ENCODE assay signal across 1 cellular context in genomic region chr2:173963817-173964564, GRCh38.
TF ChIP-seq lines count a peak whose summit lies in the region.

No MANE protein-coding gene starts in this region.

TF ChIP-seq in A549, 52 proteins besides CTCF, POLR2A, EP300 and RAD21 (continued from another document):
- TF ChIP-seq ZC3H11A (IDR thresholded peaks at IDR 0.05): no peak
- 0 out of 2 replicates have a peak, but pooled peaks have one; percentile 54 for TF ChIP-seq HOXB5 (CRISPR knock-in tag; IDR thresholded peaks at IDR 0.05)
- no peak for TF ChIP-seq HES2 (IDR thresholded peaks at IDR 0.05)
- peak; percentile 74 for TF ChIP-seq E2F6 (IDR thresholded peaks at IDR 0.05; ENCODE audit: borderline replicate concordance, low read depth)
- TF ChIP-seq ZSCAN20 (CRISPR knock-in tag; IDR thresholded peaks at IDR 0.05): no peak
- no peak for TF ChIP-seq REST (IDR thresholded peaks at IDR 0.05)
- no peak for TF ChIP-seq GATA3 (IDR thresholded peaks at IDR 0.05; ENCODE audit: borderline replicate concordance)
- no peak for TF ChIP-seq HDAC2 (IDR thresholded peaks at IDR 0.05)
- TF ChIP-seq RARB (CRISPR knock-in tag; IDR thresholded peaks at IDR 0.05): no peak
- TF ChIP-seq ELK1 (IDR thresholded peaks at IDR 0.05; ENCODE audit: low read depth, low read length): no peak
- no peak for TF ChIP-seq RCOR1 (IDR thresholded peaks at IDR 0.05; ENCODE audit: low read depth, low read length)
- no peak for TF ChIP-seq NFE2L2 (conservative IDR thresholded peaks at IDR 0.05; ENCODE audit: low read length)
- no peak for TF ChIP-seq HMGXB4 (CRISPR knock-in tag; IDR thresholded peaks at IDR 0.05; ENCODE audit: borderline replicate concordance)
- TF ChIP-seq FOSL2 (IDR thresholded peaks at IDR 0.05): no peak
- TF ChIP-seq FOSL2 (CRISPR knock-in tag; IDR thresholded peaks at IDR 0.05): 0 out of 2 replicates have a peak, but pooled peaks have one; percentile 2
- no peak for TF ChIP-seq CEBPB (IDR thresholded peaks at IDR 0.05)
- TF ChIP-seq BHLHE40 (IDR thresholded peaks at IDR 0.05; ENCODE audit: low read depth, low read length): no peak
- TF ChIP-seq HEYL (CRISPR knock-in tag; IDR thresholded peaks at IDR 0.05): no peak
- no peak for TF ChIP-seq TP53 (CRISPR knock-in tag; IDR thresholded peaks at IDR 0.05)
- no peak for TF ChIP-seq ESRRA (IDR thresholded peaks at IDR 0.05; ENCODE audit: borderline replicate concordance, low read length)
- TF ChIP-seq ATOH8 (CRISPR knock-in tag; IDR thresholded peaks at IDR 0.05; ENCODE audit: low read depth): no peak
- peak; percentile 18; the same call in 1 of the 3 replicates for TF ChIP-seq SMC3 (IDR thresholded peaks at IDR 0.05)
- TF ChIP-seq JUNB (IDR thresholded peaks at IDR 0.05): no peak
- peak; percentile 73 for TF ChIP-seq MAX (IDR thresholded peaks at IDR 0.05)
- TF ChIP-seq JUN (IDR thresholded peaks at IDR 0.05): peak; percentile 39 to 87; a peak in 3 of 5 replicates
- TF ChIP-seq KDM5A (IDR thresholded peaks at IDR 0.05): no peak
- TF ChIP-seq CHD2 (IDR thresholded peaks at IDR 0.05; ENCODE audit: low read length, partially characterized antibody): no peak
- no peak for TF ChIP-seq ZFP36 (IDR thresholded peaks at IDR 0.05; ENCODE audit: borderline replicate concordance, partially characterized antibody)
- TF ChIP-seq KDM1A (IDR thresholded peaks at IDR 0.05; ENCODE audit: low read depth): no peak
TF ChIP-seq in A549: peak in this region for 9.
